ENCODE assay signal across 23 cellular contexts in the genomic region with DNA sequence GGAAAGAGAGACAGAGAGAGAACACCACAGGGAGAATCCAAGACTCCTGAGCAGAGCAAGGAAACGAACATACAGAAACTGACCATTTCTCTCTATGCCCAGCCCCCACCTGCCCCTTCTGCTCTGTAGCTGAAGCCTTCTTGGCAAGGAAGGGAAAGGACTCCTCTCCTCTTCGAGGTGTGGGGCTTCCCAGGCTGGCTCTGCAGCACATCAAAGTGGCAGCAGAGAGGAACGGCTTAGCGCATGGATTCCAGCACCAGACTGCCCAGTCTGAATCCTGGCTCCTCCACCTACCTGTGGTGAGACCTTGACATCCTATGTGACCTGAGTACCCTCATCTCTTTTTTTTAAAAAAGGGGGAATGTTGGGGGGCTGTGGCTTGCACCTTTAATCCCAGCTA.
DNase-seq lines count a peak whose midpoint lies in the region; ATAC-seq, FAIRE-seq and TF ChIP-seq lines count a peak whose summit lies in the region.
"Had no signal": no experiment of that assay in that cellular context is flagged by ENCODE, and none has a peak within 500 bp of the region (broad histone marks: within the 10 kb centered on the region; RNA-seq: fewer than 3 reads in every experiment).

No MANE protein-coding gene starts in this region.

- no peak for FAIRE-seq in GM12891 (lab: Jason Lieb, UNC)
- FAIRE-seq: A204.1, G401.6, GM12878, H1 had no signal

- DNase-seq in G401 (ENCODE audit: low spot score): peak; percentile 67
- DNase-seq in cerebellar cortex (ENCODE audit: low spot score): peak; percentile 52
- no peak for DNase-seq in foreskin keratinocyte
- DNase-seq in GM12891 (ENCODE audit: insufficient read length, low spot score): no peak
- DNase-seq in GM10266 (ENCODE audit: extremely low spot score): no peak
- DNase-seq: CD4-positive, alpha-beta memory T cell; DMS153; HCEC 1CT; KBM-7; MM.1S; NCI-H1417; NCI-H1694; NCI-H2029 treated with DMSO at 0.1 percent for 48 hours; NCI-H526 treated with DMSO at 0.1 percent for 48 hours; SIG-M5 had no signal

- TF ChIP-seq CTCF in foreskin keratinocyte (conservative IDR thresholded peaks at IDR 0.05) (peak; percentile 10), GM10266 (IDR thresholded peaks at IDR 0.05; ENCODE audit: control insufficient read depth, insufficient read depth, low read depth, missing control alignments) (no peak)

- H3K27ac ChIP-seq in BLaER1 (0 out of 2 replicates have a peak overlapping the region, but pooled peaks have one; percentile 47), foreskin keratinocyte (no peak overlapping the region)
- H3K27ac ChIP-seq: SK-N-MC had no signal

- H3K27me3 ChIP-seq in BLaER1 (no peaks in the 10 kb centered on the region), foreskin keratinocyte (no peaks in the 10 kb centered on the region)

- H3K9me3 ChIP-seq in BLaER1: no peaks in the 10 kb centered on the region

- peaks cover 62% of the 10 kb centered on the region for H3K36me3 ChIP-seq in BLaER1

- no peak for TF ChIP-seq POLR2A in GM12891 (IDR thresholded peaks at IDR 0.05; ENCODE audit: low read depth, low read length)

- in situ Hi-C loops in G401 (cut with HindIII; ENCODE audit: low sequenced_read_pairs): no loop called here

- H3K4me2 ChIP-seq in BLaER1: peak overlapping the region; percentile 64; the same call in 1 of the 2 replicates

- H3K4me3 ChIP-seq in BLaER1: no peak overlapping the region
- H3K4me3 ChIP-seq: GM12878, SK-N-MC had no signal

- no peak for ATAC-seq in foreskin keratinocyte
- no peak for ATAC-seq in GM21360 (IDR thresholded peaks at IDR 0.05; ENCODE audit: unreplicated experiment)
- ATAC-seq in HG03280 (IDR thresholded peaks at IDR 0.05; ENCODE audit: unreplicated experiment): no peak
- ATAC-seq: GM12878 had no signal

- H3K9ac ChIP-seq in BLaER1: no peak overlapping the region

- peaks cover 89% of the 10 kb centered on the region for H3K4me1 ChIP-seq in BLaER1
- H3K4me1 ChIP-seq in foreskin keratinocyte: peaks cover 41% of the 10 kb centered on the region

- H4K20me1 ChIP-seq in BLaER1: peaks cover 85% of the 10 kb centered on the region

TF ChIP-seq in GM12891, 5 proteins besides CTCF, POLR2A, EP300 and RAD21:
- TF ChIP-seq SPI1 (IDR thresholded peaks at IDR 0.05; ENCODE audit: low read depth, low read length) (no peak), PAX5 (IDR thresholded peaks at IDR 0.05; ENCODE audit: insufficient read depth, low read length, severe bottlenecking) (no peak), TAF1 (IDR thresholded peaks at IDR 0.05; ENCODE audit: low read depth, low read length) (no peak), POLR2AphosphoS5 (IDR thresholded peaks at IDR 0.05; ENCODE audit: low read depth, low read length) (no peak), POU2F2 (IDR thresholded peaks at IDR 0.05; ENCODE audit: low read depth, low read length) (no peak)

Comparison
In these comparisons a context has a peak if more than half of its experiments do, and no peak if none do; other contexts are left out.
1. DNase-seq: peak in G401 (single experiment) and cerebellar cortex (single experiment); none in foreskin keratinocyte (0 of 2), GM12891 (single experiment) and GM10266 (single experiment).